In genomic region chr1:113505357-113505756, GRCh38 we compare ENCODE assay signal across 7 cellular contexts.
"Had no signal": no experiment of that assay in that cellular context is flagged by ENCODE, and none has a peak within 500 bp of the region (broad histone marks: within the 10 kb centered on the region; RNA-seq: fewer than 3 reads in every experiment).

No MANE protein-coding gene starts in this region.

- DNase-seq: GDM1, GF-D8 had no signal

- H3K4me3 ChIP-seq: GM12878 had no signal

- FAIRE-seq: GM12891, GM12892, GM18507, GM19239 had no signal

- ATAC-seq: GM12878 had no signal
